15 cellular contexts compared by ENCODE assay signal in genomic region chr2:119650971-119651370, GRCh38. TPM values are rescaled to one million over a fixed set of nuclear protein-coding genes. Genes with fewer than 3 reads are reported as not detected.
A peak's percentile ranks its signal among the peaks of the same experiment; 100 is the strongest.
DNase-seq lines count a peak whose midpoint lies in the region; ATAC-seq and TF ChIP-seq lines count a peak whose summit lies in the region.
"Had no signal": no experiment of that assay in that cellular context is flagged by ENCODE, and none has a peak within 500 bp of the region (broad histone marks: within the 10 kb centered on the region; RNA-seq: fewer than 3 reads in every experiment).

No MANE protein-coding gene starts in this region.

- no peak overlapping the region for H3K4me3 ChIP-seq in upper lobe of right lung
- H3K4me3 ChIP-seq: GM12878, HAP-1 had no signal

- no peak overlapping the region for H3K27ac Mint-ChIP-seq in activated CD8-positive, alpha-beta T cell treated with anti-CD3 and anti-CD28 coated beads, Interleukin-2, amount 10 ng/mL, durations not matched to agents 7 days and 5 days
- H3K27ac Mint-ChIP-seq: B cell; CD4-positive, alpha-beta T cell had no signal

- H3K9me3 ChIP-seq in upper lobe of right lung, result peaks cover 11% of the 10 kb centered on the region

- no peak for TF ChIP-seq CTCF in upper lobe of right lung (IDR thresholded peaks at IDR 0.05)

- H3K36me3 Mint-ChIP-seq in activated CD8-positive, alpha-beta T cell treated with anti-CD3 and anti-CD28 coated beads, Interleukin-2, amount 10 ng/mL, durations not matched to agents 7 days and 5 days (ENCODE audit: low read depth), result no peaks in the 10 kb centered on the region

- H3K4me1 Mint-ChIP-seq in activated CD8-positive, alpha-beta T cell treated with anti-CD3 and anti-CD28 coated beads, Interleukin-2, amount 10 ng/mL, durations not matched to agents 7 days and 5 days (ENCODE audit: low read depth), result no peaks in the 10 kb centered on the region

- no peaks in the 10 kb centered on the region for H3K9me3 Mint-ChIP-seq in activated CD8-positive, alpha-beta T cell treated with anti-CD3 and anti-CD28 coated beads, Interleukin-2, amount 10 ng/mL, durations not matched to agents 7 days and 5 days (ENCODE audit: insufficient read depth)
- H3K9me3 Mint-ChIP-seq: CD4-positive, alpha-beta T cell had no signal

- CTCF ChIA-PET in activated CD8-positive, alpha-beta T cell treated with anti-CD3 and anti-CD28 coated beads, Interleukin-2, amount 10 ng/mL, durations not matched to agents 7 days and 5 days (lab: Charles Lee), result interaction anchor here (1.3 to 2.8 kb wide), 2 partner anchors 9 to 10 kb away, joined by 4 to 9 read pairs; no protein-coding TSS in a partner anchor

- no peaks in the 10 kb centered on the region for H3K27me3 ChIP-seq in upper lobe of right lung

- no peaks in the 10 kb centered on the region for H3K4me1 ChIP-seq in upper lobe of right lung
- H3K4me1 ChIP-seq: HAP-1 had no signal

- no peak overlapping the region for H3K27ac ChIP-seq in upper lobe of right lung

- H3K27me3 Mint-ChIP-seq in activated CD8-positive, alpha-beta T cell treated with anti-CD3 and anti-CD28 coated beads, Interleukin-2, amount 10 ng/mL, durations not matched to agents 7 days and 5 days (ENCODE audit: low read depth), result peaks cover 23% of the 10 kb centered on the region

- intact Hi-C loops in upper lobe of right lung (cut with DNase I), result no loop called here

- H3K4me3 Mint-ChIP-seq in activated CD8-positive, alpha-beta T cell treated with anti-CD3 and anti-CD28 coated beads, Interleukin-2, amount 10 ng/mL, durations not matched to agents 7 days and 5 days, result no peak overlapping the region
- H3K4me3 Mint-ChIP-seq: B cell; CD4-positive, alpha-beta T cell had no signal

- POLR2A ChIA-PET in activated CD8-positive, alpha-beta T cell treated with anti-CD3 and anti-CD28 coated beads, Interleukin-2, amount 10 ng/mL, durations not matched to agents 7 days and 5 days (lab: Charles Lee), result no interaction called here

- no peaks in the 10 kb centered on the region for H3K36me3 ChIP-seq in upper lobe of right lung
- H3K36me3 ChIP-seq: HAP-1 had no signal

- DNase-seq in EH (ENCODE audit: low read depth) (peak; percentile 35), amniotic epithelial cell (ENCODE audit: low read depth) (peak; percentile 55), islet precursor cell (peak; percentile 82), upper lobe of right lung (no peak)
- no peak for DNase-seq in activated CD8-positive, alpha-beta T cell treated with anti-CD3 and anti-CD28 coated beads, Interleukin-2, amount 10 ng/mL, durations not matched to agents 7 days and 5 days
- DNase-seq in stimulated activated CD4-positive, alpha-beta T cell treated with anti-CD3 and anti-CD28 coated beads, Interleukin-2, amount 100 ng/mL, for 48 hours, result no peak
- DNase-seq: ACHN; C1 segment of cervical spinal cord; Calu3; CD4-positive, alpha-beta T cell; DMS 273 treated with DMSO at 0.1 percent for 48 hours had no signal

- ATAC-seq in upper lobe of right lung (peak; percentile 62), HG03025 (IDR thresholded peaks at IDR 0.05; ENCODE audit: low FRiP score, unreplicated experiment) (no peak)
- no peak for ATAC-seq in activated CD8-positive, alpha-beta T cell treated with anti-CD3 and anti-CD28 coated beads, Interleukin-2, amount 10 ng/mL, durations not matched to agents 7 days and 5 days
- ATAC-seq: GM12878 had no signal

RNA-seq across cellular contexts. Expression of gene TMEM177, which starts 28.0 kb away (rescaled TPM):
- total RNA-seq in upper lobe of right lung, result 5.9 TPM
- total RNA-seq in activated CD8-positive, alpha-beta T cell treated with anti-CD3 and anti-CD28 coated beads, Interleukin-2, amount 10 ng/mL, durations not matched to agents 7 days and 5 days, result 10 to 100 TPM in 1 of 2 experiments, 1 to 10 TPM in 1; 9.1 to 10.4 TPM

Comparison
In these comparisons a context has a peak if more than half of its experiments do, and no peak if none do; other contexts are left out.
1. DNase-seq: peak in EH (single experiment), amniotic epithelial cell (single experiment) and islet precursor cell (single experiment); none in upper lobe of right lung (single experiment), activated CD8-positive, alpha-beta T cell treated with anti-CD3 and anti-CD28 coated beads, Interleukin-2, amount 10 ng/mL, durations not matched to agents 7 days and 5 days (single experiment) and stimulated activated CD4-positive, alpha-beta T cell treated with anti-CD3 and anti-CD28 coated beads, Interleukin-2, amount 100 ng/mL, for 48 hours (0 of 2).